17 cellular contexts compared by ENCODE assay signal in the genomic region with DNA sequence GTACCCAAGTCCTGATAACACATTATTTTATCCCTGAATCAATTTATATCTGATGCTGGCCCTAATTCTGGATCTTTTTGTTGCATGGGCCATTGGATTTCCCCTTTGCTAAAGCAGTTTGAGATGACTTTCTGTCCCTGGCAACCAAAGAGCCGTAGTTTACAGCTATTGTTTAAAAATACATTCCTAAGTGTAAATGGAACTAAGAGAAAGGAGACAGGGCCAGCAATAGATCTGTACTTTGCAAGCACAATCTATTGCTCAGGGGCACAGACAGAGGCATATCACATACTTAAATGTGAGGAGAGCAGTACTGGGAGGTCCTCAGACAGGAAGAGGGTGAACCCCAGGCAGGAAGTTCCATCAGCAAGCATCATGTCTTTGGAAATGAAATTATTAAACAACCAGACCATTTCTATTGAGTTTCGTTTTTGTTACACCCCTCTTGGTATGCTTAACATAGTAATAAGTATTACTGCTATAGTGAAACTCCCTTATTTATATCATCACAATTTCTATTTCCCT.
DNase-seq lines count a peak whose midpoint lies in the region; ATAC-seq, FAIRE-seq and TF ChIP-seq lines count a peak whose summit lies in the region.
"Had no signal": no experiment of that assay in that cellular context is flagged by ENCODE, and none has a peak within 500 bp of the region (broad histone marks: within the 10 kb centered on the region; RNA-seq: fewer than 3 reads in every experiment).

No MANE protein-coding gene starts in this region.

- H3K36me3 Mint-ChIP-seq in naive B cell: peaks cover 5 to 18% of the 10 kb centered on the region in 2 donors
- H3K36me3 Mint-ChIP-seq: activated naive CD4-positive, alpha-beta T cell treated with anti-CD3 and anti-CD28 coated beads, Interleukin-2, amount 50 U/mL, for 24 hours; naive thymus-derived CD8-positive, alpha-beta T cell had no signal

- no peak overlapping the region for H3K4me2 ChIP-seq in endothelial cell of umbilical vein (ENCODE audit: insufficient read depth, low read length)
- H3K4me2 ChIP-seq: A549 had no signal

- CTCF ChIA-PET in endothelial cell of umbilical vein (lab: Charles Lee): interaction anchor here (0.9 to 1.5 kb wide), 4 partner anchors 9 to 37 kb away, joined by 3 to 6 read pairs (median 4); no protein-coding TSS in a partner anchor

- no peak overlapping the region for H3K27ac ChIP-seq in endothelial cell of umbilical vein (ENCODE audit: insufficient read depth, low read depth, low read length)
- H3K27ac ChIP-seq in transverse colon: peak overlapping the region; percentile 59 to 84 (median 75)

- H3K36me3 ChIP-seq in endothelial cell of umbilical vein (ENCODE audit: control insufficient read depth in 2 of 2, extremely low read depth in 1 of 2, insufficient read depth in 2 of 2, low read length in 2 of 2): no peaks in the 10 kb centered on the region
- no peaks in the 10 kb centered on the region for H3K36me3 ChIP-seq in transverse colon

- TF ChIP-seq POLR2A in endothelial cell of umbilical vein (IDR thresholded peaks at IDR 0.05; ENCODE audit: low read depth, low read length): no peak
- TF ChIP-seq POLR2A in transverse colon (IDR thresholded peaks at IDR 0.05): no peak

- H3K27me3 ChIP-seq in endothelial cell of umbilical vein (ENCODE audit: control insufficient read depth in 2 of 2, insufficient read depth in 2 of 2, low read length in 2 of 2) (no peaks in the 10 kb centered on the region), transverse colon (no peaks in the 10 kb centered on the region)

- intact Hi-C loops in endothelial cell of umbilical vein (cut with micrococcal nuclease) (no loop called here), transverse colon (cut with DNase I; ENCODE audit: low total_unique reads) (loop anchor here (1.0 to 10.0 kb wide), 3 partner anchors 76 to 421 kb away; no protein-coding TSS in a partner anchor)

- H4K20me1 ChIP-seq in endothelial cell of umbilical vein (replicated peaks; ENCODE audit: control insufficient read depth, extremely low read depth, insufficient read depth, low read length): no peaks in the 10 kb centered on the region

- TF ChIP-seq CTCF in endothelial cell of umbilical vein (IDR thresholded peaks at IDR 0.05; ENCODE audit: extremely low read depth in 1 of 2, insufficient read depth in 1 of 2, low read depth in 1 of 2, low read length in 2 of 2) (no peak), transverse colon (IDR thresholded peaks at IDR 0.05) (no peak)

- peak overlapping the region in 2 of 8 donors; percentile 10 to 47 for H3K4me3 Mint-ChIP-seq in naive B cell
- H3K4me3 Mint-ChIP-seq: activated naive CD4-positive, alpha-beta T cell treated with anti-CD3 and anti-CD28 coated beads, Interleukin-2, amount 50 U/mL, for 24 hours; stimulated activated naive CD8-positive, alpha-beta T cell treated with anti-CD3 and anti-CD28 coated beads, Interleukin-15, Interleukin-2, amounts not matched to agents 100 ng/mL and 50 ng/mL, for 24 hours; T-helper 1 cell treated with Interleukin-12 subunit alpha and Interleukin-12 subunit beta and Interleukin-4 antibody, amounts not matched to agents 30 μg/mL and 1 μg/mL, for 36 hours had no signal

- peak overlapping the region in 4 of 6 donors; percentile 7 to 69 (median 38) for H3K27ac Mint-ChIP-seq in naive B cell
- H3K27ac Mint-ChIP-seq: activated naive CD4-positive, alpha-beta T cell treated with anti-CD3 and anti-CD28 coated beads, Interleukin-2, amount 50 U/mL, for 24 hours; stimulated activated naive CD8-positive, alpha-beta T cell treated with anti-CD3 and anti-CD28 coated beads, Interleukin-15, Interleukin-2, amounts not matched to agents 100 ng/mL and 50 ng/mL, for 24 hours; T-helper 1 cell treated with Interleukin-12 subunit alpha and Interleukin-12 subunit beta and Interleukin-4 antibody, amounts not matched to agents 30 μg/mL and 1 μg/mL, for 36 hours had no signal

- DNase-seq in activated CD8-positive, alpha-beta memory T cell treated with anti-CD3 and anti-CD28 coated beads for 24 hours: peak; percentile 38
- DNase-seq in activated CD8-positive, alpha-beta memory T cell treated with anti-CD3 and anti-CD28 coated beads, Interleukin-2, amount 50 U/mL, for 4 hours: no peak
- DNase-seq in endothelial cell of umbilical vein (ENCODE audit: low read depth, low spot score) (peak; percentile 34), naive B cell (no peak), transverse colon (no peak), NAMALWA (ENCODE audit: low spot score) (no peak)
- DNase-seq: effector CD8-positive, alpha-beta T cell; naive thymus-derived CD8-positive, alpha-beta T cell; NCI-H1930 had no signal

- H2AFZ ChIP-seq in endothelial cell of umbilical vein (ENCODE audit: low read depth, low read length): peak overlapping the region; percentile 75

- no peaks in the 10 kb centered on the region for H3K79me2 ChIP-seq in endothelial cell of umbilical vein (ENCODE audit: control insufficient read depth, insufficient read depth, low read length)

- dilution Hi-C loops in endothelial cell of umbilical vein (cut with MboI; ENCODE audit: extremely low pct_ligation_motif_present, low sequenced_read_pairs): no loop called here

- POLR2A ChIA-PET in endothelial cell of umbilical vein (lab: Charles Lee): no interaction called here

- H3K9me3 Mint-ChIP-seq in naive B cell: peaks cover 0 to 4% (median 0%) of the 10 kb centered on the region in 7 donors
- H3K9me3 Mint-ChIP-seq: activated naive CD4-positive, alpha-beta T cell treated with anti-CD3 and anti-CD28 coated beads, Interleukin-2, amount 50 U/mL, for 24 hours; naive thymus-derived CD8-positive, alpha-beta T cell; stimulated activated naive CD8-positive, alpha-beta T cell treated with anti-CD3 and anti-CD28 coated beads, Interleukin-15, Interleukin-2, amounts not matched to agents 100 ng/mL and 50 ng/mL, for 24 hours had no signal

- no peak overlapping the region for H3K9ac ChIP-seq in endothelial cell of umbilical vein (replicated peaks; ENCODE audit: extremely low read depth, insufficient read depth, low read length)

- H3K9me1 ChIP-seq in endothelial cell of umbilical vein (replicated peaks; ENCODE audit: control insufficient read depth, extremely low read depth, insufficient read depth, low read length): no peaks in the 10 kb centered on the region

- in situ Hi-C loops in transverse colon (cut with MboI; ENCODE audit: low pct_ligation_motif_present in 1 of 4, low pct_unique_long_range_greater_than_20kb in 1 of 4, low sequenced_read_pairs in 3 of 4): no loop called here

- no peak for TF ChIP-seq EP300 in transverse colon (IDR thresholded peaks at IDR 0.05; ENCODE audit: low read depth)

- no peak overlapping the region for H3K4me3 ChIP-seq in endothelial cell of umbilical vein (replicated peaks in 1 of 3; ENCODE audit: insufficient read depth in 1 of 3, low read depth in 1 of 3, low read length in 3 of 3)
- H3K4me3 ChIP-seq in transverse colon: no peak overlapping the region
- H3K4me3 ChIP-seq: A549, K562 had no signal

- no peaks in the 10 kb centered on the region for H3K27me3 Mint-ChIP-seq in naive B cell
- H3K27me3 Mint-ChIP-seq: activated naive CD4-positive, alpha-beta T cell treated with anti-CD3 and anti-CD28 coated beads, Interleukin-2, amount 50 U/mL, for 24 hours; naive thymus-derived CD8-positive, alpha-beta T cell; stimulated activated naive CD8-positive, alpha-beta T cell treated with anti-CD3 and anti-CD28 coated beads, Interleukin-15, Interleukin-2, amounts not matched to agents 100 ng/mL and 50 ng/mL, for 24 hours had no signal

- 52 to 63% methylated on average over 1 to 2 of the region's 2 CpGs for WGBS in transverse colon (ENCODE audit: low coverage in 1 of 2), 2 donors

- ATAC-seq in naive B cell (ENCODE audit: low read depth in 2 of 2) (no peak), HG02981 (IDR thresholded peaks at IDR 0.05; ENCODE audit: unreplicated experiment) (no peak), HG02798 (IDR thresholded peaks at IDR 0.05; ENCODE audit: poor library complexity, unreplicated experiment) (no peak)
- ATAC-seq: A549, K562 had no signal

- no TSS peak for BruUV-seq in endothelial cell of umbilical vein (replicated peaks; lab: Mats Ljungman, UMichigan)

- no peak for FAIRE-seq in endothelial cell of umbilical vein (lab: Jason Lieb, UNC)
- FAIRE-seq: A549, GM12892 had no signal

- H3K9me3 ChIP-seq in endothelial cell of umbilical vein (replicated peaks; ENCODE audit: control insufficient read depth, insufficient read depth, low read length) (no peaks in the 10 kb centered on the region), transverse colon (no peaks in the 10 kb centered on the region)
- H3K9me3 ChIP-seq: A549 had no signal

- H3K4me1 ChIP-seq in endothelial cell of umbilical vein (ENCODE audit: control insufficient read depth, extremely low read depth, insufficient read depth, low read length): peaks cover 12% of the 10 kb centered on the region
- H3K4me1 ChIP-seq in transverse colon: peaks cover 18 to 60% (median 28%) of the 10 kb centered on the region in 4 donors
- H3K4me1 ChIP-seq: A549 had no signal

- H3K4me1 Mint-ChIP-seq in naive B cell: peaks cover 55 to 79% (median 73%) of the 10 kb centered on the region in 3 donors

TF ChIP-seq in endothelial cell of umbilical vein, 7 proteins besides CTCF, POLR2A, EP300 and RAD21:
- TF ChIP-seq POLR2AphosphoS5 (IDR thresholded peaks at IDR 0.05; ENCODE audit: insufficient read depth, low read depth, low read length): no peak
- no peak for TF ChIP-seq MYC (IDR thresholded peaks at IDR 0.05; ENCODE audit: low read depth, low read length)
- TF ChIP-seq FOS (IDR thresholded peaks at IDR 0.05; ENCODE audit: borderline replicate concordance, insufficient read depth, low read length): no peak
- no peak for TF ChIP-seq EZH2 (IDR thresholded peaks at IDR 0.05; ENCODE audit: borderline replicate concordance, low read depth, low read length, severe bottlenecking)
- no peak for TF ChIP-seq GATA2 (IDR thresholded peaks at IDR 0.05; ENCODE audit: insufficient read depth, insufficient read length, low read depth, low read length)
- no peak for TF ChIP-seq JUN (IDR thresholded peaks at IDR 0.05; ENCODE audit: borderline replicate concordance, insufficient read depth, insufficient read length, low read depth)
- TF ChIP-seq MAX (IDR thresholded peaks at IDR 0.05; ENCODE audit: insufficient read depth, insufficient read length): no peak

Comparison
In these comparisons a context has a peak if more than half of its experiments do, and no peak if none do; other contexts are left out.
1. DNase-seq: peak in activated CD8-positive, alpha-beta memory T cell treated with anti-CD3 and anti-CD28 coated beads for 24 hours (single experiment) and endothelial cell of umbilical vein (single experiment); none in activated CD8-positive, alpha-beta memory T cell treated with anti-CD3 and anti-CD28 coated beads, Interleukin-2, amount 50 U/mL, for 4 hours (single experiment), naive B cell (single experiment), transverse colon (single experiment) and NAMALWA (single experiment).